In genomic region chr14:65753061-65753460, GRCh38 we compare ENCODE assay signal across 15 cellular contexts.
"Had no signal": no experiment of that assay in that cellular context is flagged by ENCODE, and none has a peak within 500 bp of the region (broad histone marks: within the 10 kb centered on the region; RNA-seq: fewer than 3 reads in every experiment).

No MANE protein-coding gene starts in this region.

- H3K36me3 ChIP-seq: pancreas, tibial nerve had no signal

- H3K4me1 ChIP-seq: foreskin keratinocyte, pancreas, tibial nerve had no signal

- ATAC-seq: effector memory CD8-positive, alpha-beta T cell; foreskin keratinocyte; left cardiac atrium; right cardiac atrium; stimulated activated effector memory CD8-positive, alpha-beta T cell treated with anti-CD3 and anti-CD28 coated beads, Interleukin-12 subunit alpha, Interleukin-12 subunit beta, amount 100 ng/mL, for 72 hours had no signal

- H3K27ac ChIP-seq: dorsolateral prefrontal cortex, foreskin keratinocyte, pancreas, tibial nerve had no signal

- DNase-seq: central memory CD4-positive, alpha-beta T cell; cortex of kidney; dorsolateral prefrontal cortex; effector memory CD8-positive, alpha-beta T cell; foreskin keratinocyte; kidney; left cardiac atrium; naive B cell; occipital lobe; pancreas; right cardiac atrium; stimulated activated CD4-positive, alpha-beta T cell treated with anti-CD3 and anti-CD28 coated beads, Interleukin-4, amount 100 ng/mL, for 1 hour; stimulated activated CD8-positive, alpha-beta memory T cell treated with anti-CD3 and anti-CD28 coated beads, Interleukin-4, amount 100 ng/mL, for 48 hours had no signal

- H3K27me3 ChIP-seq: dorsolateral prefrontal cortex, pancreas, tibial nerve had no signal

- H3K9me3 ChIP-seq: pancreas, tibial nerve had no signal

- H3K4me3 ChIP-seq: dorsolateral prefrontal cortex, pancreas, tibial nerve had no signal
